Comparison of ENCODE assay signal across 17 cellular contexts in the genomic region with DNA sequence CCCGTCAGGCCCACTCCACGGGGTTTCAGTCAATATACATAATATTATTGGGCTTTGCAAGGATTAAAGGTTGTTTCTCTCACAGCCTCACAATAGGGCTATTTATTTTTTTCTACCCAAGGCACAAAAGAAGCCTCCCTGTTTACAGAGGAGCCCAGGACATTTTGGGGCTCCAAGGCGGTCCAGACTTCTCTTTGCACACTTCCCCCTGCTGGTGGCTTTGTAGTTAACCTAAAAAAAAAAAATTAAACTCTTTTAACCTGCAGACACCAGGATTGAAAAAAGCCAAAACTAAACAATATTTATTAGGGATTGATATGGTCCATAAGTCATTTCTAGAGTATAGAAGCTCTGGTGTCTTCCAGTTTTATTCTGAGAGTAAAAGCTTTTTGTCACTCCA.
DNase-seq lines count a peak whose midpoint lies in the region; ATAC-seq and TF ChIP-seq lines count a peak whose summit lies in the region.
"Had no signal": no experiment of that assay in that cellular context is flagged by ENCODE, and none has a peak within 500 bp of the region (broad histone marks: within the 10 kb centered on the region; RNA-seq: fewer than 3 reads in every experiment).

No MANE protein-coding gene starts in this region.

- H3T11ph ChIP-seq in H9 (ENCODE audit: low read length) = no peak overlapping the region

- no peak overlapping the region for H3K27ac ChIP-seq in H9 (ENCODE audit: insufficient read length, low read depth, low read length)
- H3K27ac ChIP-seq: dorsolateral prefrontal cortex, heart left ventricle, pancreas had no signal

- ATAC-seq in T-cell (replicated peaks in 1 of 4) = no peak
- no peak for ATAC-seq in HG02852 (IDR thresholded peaks at IDR 0.05; ENCODE audit: unreplicated experiment)
- ATAC-seq in left ventricle myocardium superior = no peak
- ATAC-seq: heart left ventricle; pancreas; stimulated activated memory B cell treated with anti-CD40 and anti-IgM and Interleukin-4, amounts not matched to agents 10 μg/mL and 1 μg/mL and 100 μg/mL, for 72 hours had no signal

- no peak overlapping the region for H3K23ac ChIP-seq in H9 (ENCODE audit: insufficient read length, low read depth, low read length)

- intact Hi-C loops in left ventricle myocardium superior (cut with micrococcal nuclease) = no loop called here

- H3K79me1 ChIP-seq in H9 (ENCODE audit: insufficient read depth, low read depth, low read length, poor library complexity, severe bottlenecking) = no peaks in the 10 kb centered on the region

- no peak overlapping the region for H2BK120ac ChIP-seq in H9 (ENCODE audit: low read depth, low read length, poor library complexity, severe bottlenecking)

- H3K14ac ChIP-seq in H9 (ENCODE audit: insufficient read depth, low read length) = no peak overlapping the region

- H3K4ac ChIP-seq in H9 (ENCODE audit: low read depth, low read length) = no peak overlapping the region

- no peak overlapping the region for H4K5ac ChIP-seq in H9 (ENCODE audit: insufficient read length, low read depth, low read length)

- POLR2A ChIA-PET in T-cell (lab: Charles Lee) = no interaction called here

- H3K4me3 Mint-ChIP-seq in H9 = no peak overlapping the region
- no peak overlapping the region for H3K4me3 Mint-ChIP-seq in T-cell
- H3K4me3 Mint-ChIP-seq: activated naive CD8-positive, alpha-beta T cell treated with anti-CD3 and anti-CD28 coated beads, Interleukin-2, amount 10 ng/mL, durations not matched to agents 7 days and 5 days; CD8-positive, alpha-beta memory T cell; stimulated activated memory B cell treated with anti-CD40 and anti-IgM and Interleukin-4, amounts not matched to agents 10 μg/mL and 1 μg/mL and 100 μg/mL, for 72 hours had no signal

- H3K4me1 Mint-ChIP-seq in H9 = peaks cover 32 to 35% of the 10 kb centered on the region in 2 experiments
- no peaks in the 10 kb centered on the region for H3K4me1 Mint-ChIP-seq in T-cell
- H3K4me1 Mint-ChIP-seq: activated naive CD8-positive, alpha-beta T cell treated with anti-CD3 and anti-CD28 coated beads, Interleukin-2, amount 10 ng/mL, durations not matched to agents 7 days and 5 days; CD8-positive, alpha-beta memory T cell; stimulated activated memory B cell treated with anti-CD40 and anti-IgM and Interleukin-4, amounts not matched to agents 10 μg/mL and 1 μg/mL and 100 μg/mL, for 72 hours had no signal

- DNase-seq in AG10803 (ENCODE audit: low read depth) = no peak
- no peak for DNase-seq in H9
- DNase-seq in SHP77 treated with DMSO at 0.1 percent for 48 hours (lab: John Stamatoyannopoulos, UW) = peak; percentile 97
- DNase-seq in kidney epithelial cell (ENCODE audit: low read depth) = no peak
- no peak for DNase-seq in T-cell
- no peak for DNase-seq in NCI-H2107 treated with DMSO at 0.1 percent for 48 hours (lab: John Stamatoyannopoulos, UW; ENCODE audit: unreplicated experiment)
- no peak for DNase-seq in left ventricle myocardium superior
- DNase-seq: activated CD8-positive, alpha-beta memory T cell treated with anti-CD3 and anti-CD28 coated beads, Interleukin-2, amount 50 U/mL, for 48 hours; activated naive CD8-positive, alpha-beta T cell treated with anti-CD3 and anti-CD28 coated beads, Interleukin-2, amount 10 ng/mL, durations not matched to agents 7 days and 5 days; CD8-positive, alpha-beta memory T cell; dorsolateral prefrontal cortex; heart left ventricle; NCI-H1694 treated with DMSO at 0.1 percent for 48 hours; pancreas had no signal

- H3K9me3 Mint-ChIP-seq in H9 = peaks cover 9 to 11% of the 10 kb centered on the region in 2 experiments; a peak in 4 of 5 replicates
- peaks cover 3 to 6% (median 4%) of the 10 kb centered on the region in 3 donors for H3K9me3 Mint-ChIP-seq in T-cell

- H3K4me1 ChIP-seq in H9 (ENCODE audit: insufficient read depth, low read length) = peaks cover 5% of the 10 kb centered on the region; the same call in 1 of the 2 replicates
- H3K4me1 ChIP-seq: pancreas had no signal

- no peak overlapping the region for H4K91ac ChIP-seq in H9 (ENCODE audit: insufficient read length, low read depth, low read length)

- no peaks in the 10 kb centered on the region for H3K23me2 ChIP-seq in H9 (ENCODE audit: insufficient read length, low read depth, low read length, poor library complexity, severe bottlenecking)

- WGBS in H9 (ENCODE audit: extremely low coverage, insufficient read length, low lambda C conversion rate) = no CpG with 5 or more reads among the region's 3 CpGs

- H3K9ac ChIP-seq in H9 (ENCODE audit: extremely low read depth, insufficient read length, low read length) = no peak overlapping the region

- CTCF ChIA-PET in T-cell (lab: Charles Lee) = no interaction called here

- no peaks in the 10 kb centered on the region for H3K36me3 ChIP-seq in kidney epithelial cell (ENCODE audit: control insufficient read depth, insufficient read depth, low read length)
- H3K36me3 ChIP-seq: heart left ventricle, pancreas had no signal

- no peaks in the 10 kb centered on the region for H3K79me2 ChIP-seq in H9 (ENCODE audit: insufficient read depth, low read length)

- H3K4me2 ChIP-seq in H9 (ENCODE audit: insufficient read depth, insufficient read length, low read length) = no peak overlapping the region

- no peak overlapping the region for H2BK12ac ChIP-seq in H9 (ENCODE audit: insufficient read length, low read depth, low read length)

- TF ChIP-seq CTCF in AG10803 (conservative IDR thresholded peaks at IDR 0.05; ENCODE audit: low read length) (peak; percentile 18; the same call in 1 of the 2 replicates), H9 (conservative IDR thresholded peaks at IDR 0.05) (peak; percentile 66), kidney epithelial cell (IDR thresholded peaks at IDR 0.05; ENCODE audit: insufficient read depth, low read length, poor library complexity, severe bottlenecking) (peak; percentile 10)

- H4K20me1 ChIP-seq in H9 (ENCODE audit: control insufficient read depth, insufficient read depth, insufficient read length) = no peaks in the 10 kb centered on the region

- H3K56ac ChIP-seq in H9 (ENCODE audit: insufficient read length, low read depth, low read length) = no peak overlapping the region

- H3K18ac ChIP-seq in H9 (ENCODE audit: insufficient read length, low read depth, low read length) = no peak overlapping the region

- no peak overlapping the region for H2AFZ ChIP-seq in H9 (ENCODE audit: low read length)

- H3K27me3 Mint-ChIP-seq in H9 (ENCODE audit: low read depth) (no peaks in the 10 kb centered on the region), T-cell (no peaks in the 10 kb centered on the region)
- H3K27me3 Mint-ChIP-seq: activated naive CD8-positive, alpha-beta T cell treated with anti-CD3 and anti-CD28 coated beads, Interleukin-2, amount 10 ng/mL, durations not matched to agents 7 days and 5 days; CD8-positive, alpha-beta memory T cell; stimulated activated memory B cell treated with anti-CD40 and anti-IgM and Interleukin-4, amounts not matched to agents 10 μg/mL and 1 μg/mL and 100 μg/mL, for 72 hours had no signal

- no peak overlapping the region for H2BK20ac ChIP-seq in H9 (ENCODE audit: low read depth, low read length, poor library complexity, severe bottlenecking)

- H4K8ac ChIP-seq in H9 (replicated peaks; ENCODE audit: insufficient read length, low read depth, low read length) = no peak overlapping the region

- no peak overlapping the region for H3K4me3 ChIP-seq in AG10803 (ENCODE audit: low read length)
- no peak overlapping the region for H3K4me3 ChIP-seq in kidney epithelial cell (ENCODE audit: low read depth, low read length)
- H3K4me3 ChIP-seq: dorsolateral prefrontal cortex, heart left ventricle, lung, pancreas had no signal

- no peak overlapping the region for H2AK5ac ChIP-seq in H9 (ENCODE audit: insufficient read length, low read length)

- H3K27ac Mint-ChIP-seq in H9 = no peak overlapping the region
- no peak overlapping the region for H3K27ac Mint-ChIP-seq in T-cell
- H3K27ac Mint-ChIP-seq: activated naive CD8-positive, alpha-beta T cell treated with anti-CD3 and anti-CD28 coated beads, Interleukin-2, amount 10 ng/mL, durations not matched to agents 7 days and 5 days; CD8-positive, alpha-beta memory T cell; stimulated activated memory B cell treated with anti-CD40 and anti-IgM and Interleukin-4, amounts not matched to agents 10 μg/mL and 1 μg/mL and 100 μg/mL, for 72 hours had no signal

- H3K9me3 ChIP-seq in H9 (ENCODE audit: control insufficient read depth, low read depth, low read length) = peaks cover 10% of the 10 kb centered on the region
- H3K9me3 ChIP-seq: pancreas had no signal

- no peak overlapping the region for H2BK5ac ChIP-seq in H9 (ENCODE audit: insufficient read length, low read length)

- no peak overlapping the region for H2BK15ac ChIP-seq in H9 (ENCODE audit: low read depth, low read length)

- no peaks in the 10 kb centered on the region for H3K27me3 ChIP-seq in H9 (ENCODE audit: insufficient read depth, low read length)
- H3K27me3 ChIP-seq in kidney epithelial cell (ENCODE audit: control insufficient read depth, insufficient read depth, low read length) = no peaks in the 10 kb centered on the region
- H3K27me3 ChIP-seq: dorsolateral prefrontal cortex, heart left ventricle, pancreas had no signal

- H3K36me3 Mint-ChIP-seq in H9 (ENCODE audit: insufficient read depth in 1 of 3, low read depth in 3 of 3) (peaks cover 3 to 12% (median 6%) of the 10 kb centered on the region in 3 experiments; a peak in 5 of 7 replicates), T-cell (no peaks in the 10 kb centered on the region)
- H3K36me3 Mint-ChIP-seq: activated naive CD8-positive, alpha-beta T cell treated with anti-CD3 and anti-CD28 coated beads, Interleukin-2, amount 10 ng/mL, durations not matched to agents 7 days and 5 days; CD8-positive, alpha-beta memory T cell; stimulated activated memory B cell treated with anti-CD40 and anti-IgM and Interleukin-4, amounts not matched to agents 10 μg/mL and 1 μg/mL and 100 μg/mL, for 72 hours had no signal

Comparison
In these comparisons a context has a peak if more than half of its experiments do, and no peak if none do; other contexts are left out.
1. CTCF ChIP-seq: peak in every context shown above with its lines; median percentile 66 in H9; 18 in AG10803; 10 in kidney epithelial cell.